ENCODE assay signal across 1 cellular context in the genomic region with DNA sequence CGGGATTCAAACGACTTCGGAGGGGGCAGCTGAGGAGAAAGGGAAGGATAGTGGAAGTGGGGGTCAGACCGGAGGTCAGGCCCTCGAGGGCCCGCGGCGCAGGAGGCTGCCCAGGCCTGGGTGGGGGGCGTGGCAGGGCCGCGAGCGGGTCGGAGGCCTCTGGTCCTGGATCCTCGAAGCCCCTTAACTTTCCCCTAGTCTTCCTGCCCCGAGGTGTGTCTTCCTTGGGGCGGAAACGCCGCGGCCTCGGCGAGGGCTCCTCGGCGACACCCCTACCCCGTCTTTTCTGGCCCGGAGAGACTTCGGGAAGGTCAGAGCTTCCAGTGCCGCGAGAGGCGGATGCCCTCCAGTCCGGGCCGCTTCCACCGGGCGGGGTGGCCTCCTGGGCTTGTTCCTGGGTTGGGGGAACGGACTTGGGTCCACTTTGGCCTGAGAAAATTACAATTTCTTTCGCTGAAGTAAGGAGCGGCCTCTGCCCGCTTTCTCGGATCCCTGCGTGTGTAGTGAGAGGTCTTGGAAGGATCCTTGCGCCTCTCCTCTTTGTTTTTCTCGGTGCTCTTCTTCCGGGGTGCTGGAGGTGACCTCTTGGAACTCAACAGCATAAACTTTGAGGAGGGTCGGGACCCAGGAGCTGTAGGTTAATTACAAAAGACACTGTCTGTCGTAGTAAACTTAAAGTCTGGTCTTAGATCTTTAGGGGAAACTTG.
TF ChIP-seq lines count a peak whose summit lies in the region.

No MANE protein-coding gene starts in this region.

TF ChIP-seq in GM23338, 12 proteins besides CTCF, POLR2A, EP300 and RAD21:
- TF ChIP-seq, protein P1, sequence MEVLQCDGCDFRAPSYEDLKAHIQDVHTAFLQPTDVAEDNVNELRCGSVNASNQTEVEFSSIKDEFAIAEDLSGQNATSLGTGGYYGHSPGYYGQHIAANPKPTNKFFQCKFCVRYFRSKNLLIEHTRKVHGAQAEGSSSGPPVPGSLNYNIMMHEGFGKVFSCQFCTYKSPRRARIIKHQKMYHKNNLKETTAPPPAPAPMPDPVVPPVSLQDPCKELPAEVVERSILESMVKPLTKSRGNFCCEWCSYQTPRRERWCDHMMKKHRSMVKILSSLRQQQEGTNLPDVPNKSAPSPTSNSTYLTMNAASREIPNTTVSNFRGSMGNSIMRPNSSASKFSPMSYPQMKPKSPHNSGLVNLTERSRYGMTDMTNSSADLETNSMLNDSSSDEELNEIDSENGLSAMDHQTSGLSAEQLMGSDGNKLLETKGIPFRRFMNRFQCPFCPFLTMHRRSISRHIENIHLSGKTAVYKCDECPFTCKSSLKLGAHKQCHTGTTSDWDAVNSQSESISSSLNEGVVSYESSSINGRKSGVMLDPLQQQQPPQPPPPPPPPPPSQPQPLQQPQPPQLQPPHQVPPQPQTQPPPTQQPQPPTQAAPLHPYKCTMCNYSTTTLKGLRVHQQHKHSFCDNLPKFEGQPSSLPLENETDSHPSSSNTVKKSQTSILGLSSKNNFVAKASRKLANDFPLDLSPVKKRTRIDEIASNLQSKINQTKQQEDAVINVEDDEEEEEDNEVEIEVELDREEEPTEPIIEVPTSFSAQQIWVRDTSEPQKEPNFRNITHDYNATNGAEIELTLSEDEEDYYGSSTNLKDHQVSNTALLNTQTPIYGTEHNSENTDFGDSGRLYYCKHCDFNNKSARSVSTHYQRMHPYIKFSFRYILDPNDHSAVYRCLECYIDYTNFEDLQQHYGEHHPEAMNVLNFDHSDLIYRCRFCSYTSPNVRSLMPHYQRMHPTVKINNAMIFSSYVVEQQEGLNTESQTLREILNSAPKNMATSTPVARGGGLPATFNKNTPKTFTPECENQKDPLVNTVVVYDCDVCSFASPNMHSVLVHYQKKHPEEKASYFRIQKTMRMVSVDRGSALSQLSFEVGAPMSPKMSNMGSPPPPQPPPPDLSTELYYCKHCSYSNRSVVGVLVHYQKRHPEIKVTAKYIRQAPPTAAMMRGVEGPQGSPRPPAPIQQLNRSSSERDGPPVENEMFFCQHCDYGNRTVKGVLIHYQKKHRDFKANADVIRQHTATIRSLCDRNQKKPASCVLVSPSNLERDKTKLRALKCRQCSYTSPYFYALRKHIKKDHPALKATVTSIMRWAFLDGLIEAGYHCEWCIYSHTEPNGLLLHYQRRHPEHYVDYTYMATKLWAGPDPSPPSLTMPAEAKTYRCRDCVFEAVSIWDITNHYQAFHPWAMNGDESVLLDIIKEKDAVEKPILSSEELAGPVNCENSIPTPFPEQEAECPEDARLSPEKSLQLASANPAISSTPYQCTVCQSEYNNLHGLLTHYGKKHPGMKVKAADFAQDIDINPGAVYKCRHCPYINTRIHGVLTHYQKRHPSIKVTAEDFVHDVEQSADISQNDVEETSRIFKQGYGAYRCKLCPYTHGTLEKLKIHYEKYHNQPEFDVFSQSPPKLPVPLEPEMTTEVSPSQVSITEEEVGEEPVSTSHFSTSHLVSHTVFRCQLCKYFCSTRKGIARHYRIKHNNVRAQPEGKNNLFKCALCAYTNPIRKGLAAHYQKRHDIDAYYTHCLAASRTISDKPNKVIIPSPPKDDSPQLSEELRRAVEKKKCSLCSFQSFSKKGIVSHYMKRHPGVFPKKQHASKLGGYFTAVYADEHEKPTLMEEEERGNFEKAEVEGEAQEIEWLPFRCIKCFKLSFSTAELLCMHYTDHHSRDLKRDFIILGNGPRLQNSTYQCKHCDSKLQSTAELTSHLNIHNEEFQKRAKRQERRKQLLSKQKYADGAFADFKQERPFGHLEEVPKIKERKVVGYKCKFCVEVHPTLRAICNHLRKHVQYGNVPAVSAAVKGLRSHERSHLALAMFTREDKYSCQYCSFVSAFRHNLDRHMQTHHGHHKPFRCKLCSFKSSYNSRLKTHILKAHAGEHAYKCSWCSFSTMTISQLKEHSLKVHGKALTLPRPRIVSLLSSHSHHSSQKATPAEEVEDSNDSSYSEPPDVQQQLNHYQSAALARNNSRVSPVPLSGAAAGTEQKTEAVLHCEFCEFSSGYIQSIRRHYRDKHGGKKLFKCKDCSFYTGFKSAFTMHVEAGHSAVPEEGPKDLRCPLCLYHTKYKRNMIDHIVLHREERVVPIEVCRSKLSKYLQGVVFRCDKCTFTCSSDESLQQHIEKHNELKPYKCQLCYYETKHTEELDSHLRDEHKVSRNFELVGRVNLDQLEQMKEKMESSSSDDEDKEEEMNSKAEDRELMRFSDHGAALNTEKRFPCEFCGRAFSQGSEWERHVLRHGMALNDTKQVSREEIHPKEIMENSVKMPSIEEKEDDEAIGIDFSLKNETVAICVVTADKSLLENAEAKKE (CRISPR knock-in tag; IDR thresholded peaks at IDR 0.05): no peak
- no peak for TF ChIP-seq EZH2phosphoT487 (IDR thresholded peaks at IDR 0.05; ENCODE audit: unreplicated experiment)
- TF ChIP-seq CREB1 (CRISPR knock-in tag; IDR thresholded peaks at IDR 0.05; ENCODE audit: low read depth): no peak
- TF ChIP-seq ZNF114 (CRISPR knock-in tag; IDR thresholded peaks at IDR 0.05): no peak
- TF ChIP-seq ZNF331 (CRISPR knock-in tag; IDR thresholded peaks at IDR 0.05; ENCODE audit: low read depth): no peak
- TF ChIP-seq, protein P2, sequence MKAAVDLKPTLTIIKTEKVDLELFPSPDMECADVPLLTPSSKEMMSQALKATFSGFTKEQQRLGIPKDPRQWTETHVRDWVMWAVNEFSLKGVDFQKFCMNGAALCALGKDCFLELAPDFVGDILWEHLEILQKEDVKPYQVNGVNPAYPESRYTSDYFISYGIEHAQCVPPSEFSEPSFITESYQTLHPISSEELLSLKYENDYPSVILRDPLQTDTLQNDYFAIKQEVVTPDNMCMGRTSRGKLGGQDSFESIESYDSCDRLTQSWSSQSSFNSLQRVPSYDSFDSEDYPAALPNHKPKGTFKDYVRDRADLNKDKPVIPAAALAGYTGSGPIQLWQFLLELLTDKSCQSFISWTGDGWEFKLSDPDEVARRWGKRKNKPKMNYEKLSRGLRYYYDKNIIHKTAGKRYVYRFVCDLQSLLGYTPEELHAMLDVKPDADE (IDR thresholded peaks at IDR 0.05): no peak
